In the genomic region with DNA sequence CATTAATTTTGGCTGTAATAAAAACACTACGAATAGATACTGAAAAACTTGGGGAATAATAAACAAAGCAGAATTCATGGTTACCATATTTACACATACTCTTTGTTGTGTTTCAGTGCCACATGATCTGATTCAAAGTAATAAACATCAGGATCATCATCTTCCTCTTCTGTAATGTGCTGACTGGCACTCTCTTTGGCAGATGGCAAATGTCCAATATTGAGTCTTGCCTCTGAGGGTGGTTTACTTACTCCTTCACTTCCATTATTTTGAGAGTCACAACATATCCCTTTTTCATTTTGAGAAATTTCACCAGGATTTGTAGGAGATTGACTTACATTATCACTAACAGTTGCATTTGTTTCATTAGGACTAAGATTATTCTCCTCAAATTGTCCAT, we compare ENCODE assay signal across 21 cellular contexts. TPM values are rescaled to one million over a fixed set of nuclear protein-coding genes. Genes with fewer than 3 reads are reported as not detected.
DNase-seq lines count a peak whose midpoint lies in the region; ATAC-seq, FAIRE-seq and TF ChIP-seq lines count a peak whose summit lies in the region.
"Had no signal": no experiment of that assay in that cellular context is flagged by ENCODE, and none has a peak within 500 bp of the region (broad histone marks: within the 10 kb centered on the region; RNA-seq: fewer than 3 reads in every experiment).

No MANE protein-coding gene starts in this region.

- no peaks in the 10 kb centered on the region for H3K79me1 ChIP-seq in neuronal stem cell (ENCODE audit: low read depth, low read length)

- peaks cover 8% of the 10 kb centered on the region for H3K4me1 Mint-ChIP-seq in HFFc6 (ENCODE audit: low read depth)
- peaks cover 3% of the 10 kb centered on the region for H3K4me1 Mint-ChIP-seq in CD8-positive, alpha-beta T cell (ENCODE audit: low read depth)

- H2AFZ ChIP-seq in keratinocyte (ENCODE audit: control insufficient read depth, low read length) (no peak overlapping the region), neuronal stem cell (ENCODE audit: low read length) (no peak overlapping the region)

- no peak overlapping the region for H3K4me3 ChIP-seq in keratinocyte (ENCODE audit: control insufficient read depth in 2 of 3, extremely low read depth in 1 of 3, insufficient read depth in 2 of 3, low read depth in 1 of 3, low read length in 3 of 3)
- H3K4me3 ChIP-seq in neuronal stem cell (ENCODE audit: low read length in 2 of 2): no peak overlapping the region
- no peak overlapping the region for H3K4me3 ChIP-seq in CD8-positive, alpha-beta T cell (ENCODE audit: low read depth, low read length)
- H3K4me3 ChIP-seq: BLaER1 treated with 17β-estradiol and CSF1 and Interleukin-3, amounts not matched to agents 10 nM and 100 nM; MG63; SJCRH30 had no signal

- H3K36me3 ChIP-seq in keratinocyte (ENCODE audit: control insufficient read depth in 2 of 2, extremely low read depth in 1 of 2, insufficient read depth in 2 of 2, low read length in 2 of 2) (peaks cover 9 to 16% of the 10 kb centered on the region in 2 experiments), neuronal stem cell (replicated peaks in 1 of 2; ENCODE audit: control insufficient read depth in 2 of 2, insufficient read depth in 2 of 2, low read length in 2 of 2) (peaks cover 10 to 91% of the 10 kb centered on the region in 2 donors)
- peaks cover 18% of the 10 kb centered on the region for H3K36me3 ChIP-seq in CD8-positive, alpha-beta T cell (ENCODE audit: insufficient read depth, low read length)

- H3K9me1 ChIP-seq in keratinocyte (ENCODE audit: control insufficient read depth, extremely low read depth, insufficient read depth, low read length): no peaks in the 10 kb centered on the region

- no peaks in the 10 kb centered on the region for H3K9me3 ChIP-seq in keratinocyte (ENCODE audit: control insufficient read depth, low read depth, low read length)
- H3K9me3 ChIP-seq in neuronal stem cell (replicated peaks in 1 of 2; ENCODE audit: control insufficient read depth in 2 of 2, insufficient read depth in 1 of 2, low read depth in 1 of 2, low read length in 2 of 2): peaks cover 0 to 2% of the 10 kb centered on the region in 2 donors
- H3K9me3 ChIP-seq in CD8-positive, alpha-beta T cell (ENCODE audit: low read length): no peaks in the 10 kb centered on the region
- H3K9me3 ChIP-seq: BLaER1 treated with 17β-estradiol and CSF1 and Interleukin-3, amounts not matched to agents 10 nM and 100 nM; MG63; SJCRH30 had no signal

- CTCF ChIA-PET in CD8-positive, alpha-beta T cell (lab: Charles Lee): no interaction called here

- H3K14ac ChIP-seq in neuronal stem cell (ENCODE audit: low read length): no peak overlapping the region

- dilution Hi-C loops in keratinocyte (cut with MboI; ENCODE audit: extremely low pct_ligation_motif_present, low sequenced_read_pairs): no loop called here

- H4K91ac ChIP-seq in neuronal stem cell (ENCODE audit: low read depth, low read length, poor library complexity): no peak overlapping the region

- no peaks in the 10 kb centered on the region for H3K27me3 ChIP-seq in keratinocyte (ENCODE audit: control insufficient read depth, extremely low read depth, insufficient read depth, low read length)
- H3K27me3 ChIP-seq in neuronal stem cell (ENCODE audit: control insufficient read depth in 3 of 3, insufficient read depth in 3 of 3, low read depth in 1 of 3, low read length in 3 of 3): no peaks in the 10 kb centered on the region
- no peaks in the 10 kb centered on the region for H3K27me3 ChIP-seq in CD8-positive, alpha-beta T cell (ENCODE audit: insufficient read depth, low read length)
- H3K27me3 ChIP-seq: BLaER1 treated with 17β-estradiol and CSF1 and Interleukin-3, amounts not matched to agents 10 nM and 100 nM; MG63; SJCRH30 had no signal

- H3K9me3 Mint-ChIP-seq in HFFc6: no peaks in the 10 kb centered on the region
- no peaks in the 10 kb centered on the region for H3K9me3 Mint-ChIP-seq in CD8-positive, alpha-beta T cell
- H3K9me3 Mint-ChIP-seq: CD8-positive, alpha-beta memory T cell had no signal

- DNase-seq in HFFc6 (no peak), caudate nucleus (lab: John Stamatoyannopoulos, UW) (no peak), keratinocyte (ENCODE audit: low read depth, low spot score) (no peak), sciatic nerve (ENCODE audit: low spot score) (no peak), neuronal stem cell (ENCODE audit: low spot score) (no peak), EL (no peak)
- DNase-seq in CD8-positive, alpha-beta T cell: no peak
- DNase-seq: CD8-positive, alpha-beta memory T cell; GDM1; MG63; NCI-H1417; NCI-H1694 treated with DMSO at 0.1 percent for 48 hours; NCI-H2081 treated with DMSO at 0.1 percent for 48 hours; NCI-H2171 treated with DMSO at 0.1 percent for 48 hours; NCI-H524 treated with DMSO at 0.1 percent for 48 hours; NCI-H82; SJCRH30 had no signal

- H3K27ac ChIP-seq in caudate nucleus (ENCODE audit: low read depth, low read length): peak overlapping the region; percentile 4
- no peak overlapping the region for H3K27ac ChIP-seq in keratinocyte (ENCODE audit: control insufficient read depth, insufficient read depth, low read length)
- no peak overlapping the region for H3K27ac ChIP-seq in neuronal stem cell (replicated peaks; ENCODE audit: low read length)
- H3K27ac ChIP-seq in CD8-positive, alpha-beta T cell (ENCODE audit: low read depth, low read length): no peak overlapping the region
- H3K27ac ChIP-seq: SJCRH30 had no signal

- no peaks in the 10 kb centered on the region for H3K4me1 ChIP-seq in keratinocyte (ENCODE audit: control insufficient read depth, extremely low read depth, insufficient read depth, low read length)
- no peaks in the 10 kb centered on the region for H3K4me1 ChIP-seq in neuronal stem cell (ENCODE audit: control insufficient read depth in 2 of 2, insufficient read depth in 1 of 2, low read depth in 1 of 2, low read length in 2 of 2)
- no peaks in the 10 kb centered on the region for H3K4me1 ChIP-seq in CD8-positive, alpha-beta T cell (ENCODE audit: insufficient read depth, low read length)

- peak overlapping the region; percentile 18; the same call in 1 of the 2 replicates for H3K27ac Mint-ChIP-seq in HFFc6
- no peak overlapping the region for H3K27ac Mint-ChIP-seq in CD8-positive, alpha-beta T cell

- H3K27me3 Mint-ChIP-seq in HFFc6 (ENCODE audit: insufficient read depth): no peaks in the 10 kb centered on the region
- H3K27me3 Mint-ChIP-seq in CD8-positive, alpha-beta T cell (ENCODE audit: low read depth): no peaks in the 10 kb centered on the region
- H3K27me3 Mint-ChIP-seq: CD8-positive, alpha-beta memory T cell had no signal

- H2BK120ac ChIP-seq in neuronal stem cell (ENCODE audit: low read depth, low read length): no peak overlapping the region

- H4K20me1 ChIP-seq in keratinocyte (ENCODE audit: control insufficient read depth, extremely low read depth, insufficient read depth, low read length): no peaks in the 10 kb centered on the region

- no peak overlapping the region for H2BK15ac ChIP-seq in neuronal stem cell (ENCODE audit: low read length)

- no peak overlapping the region for H2AK5ac ChIP-seq in neuronal stem cell (ENCODE audit: low read depth, low read length)

- H3K23ac ChIP-seq in neuronal stem cell (ENCODE audit: low read depth, low read length, poor library complexity): no peak overlapping the region

- intact Hi-C loops in sciatic nerve (cut with DNase I): no loop called here
- intact Hi-C loops in CD8-positive, alpha-beta T cell (cut with DNase I, micrococcal nuclease): no loop called here

- WGBS in neuronal stem cell (ENCODE audit: extremely low coverage in 2 of 2, insufficient read length in 2 of 2, insufficient replicate concordance in 1 of 2), 2 donors: no CpG with 5 or more reads among the region's 1 CpG

- no peak for TF ChIP-seq CTCF in HFFc6 (IDR thresholded peaks at IDR 0.05)
- no peak for TF ChIP-seq CTCF in keratinocyte (optimal IDR thresholded peaks at IDR 0.05 in 1 of 3, IDR thresholded peaks at IDR 0.05 in 1 of 3, conservative IDR thresholded peaks at IDR 0.05 in 1 of 3; ENCODE audit: extremely low read depth in 1 of 3, insufficient read depth in 2 of 3, low read length in 3 of 3)
- no peak for TF ChIP-seq CTCF in CD8-positive, alpha-beta T cell (IDR thresholded peaks at IDR 0.05)

- POLR2A ChIA-PET in CD8-positive, alpha-beta T cell (lab: Charles Lee): no interaction called here

- no peak overlapping the region for H3K9ac ChIP-seq in keratinocyte (ENCODE audit: control insufficient read depth, extremely low read depth, insufficient read depth, low read length)
- H3K9ac ChIP-seq in neuronal stem cell (ENCODE audit: low read depth, low read length, poor library complexity): no peak overlapping the region
- H3K9ac ChIP-seq: BLaER1 treated with 17β-estradiol and CSF1 and Interleukin-3, amounts not matched to agents 10 nM and 100 nM had no signal

- no peak overlapping the region for H2BK5ac ChIP-seq in neuronal stem cell (ENCODE audit: low read length)

- ATAC-seq in sciatic nerve (peak; percentile 34), HG03432 (IDR thresholded peaks at IDR 0.05; ENCODE audit: unreplicated experiment) (no peak)
- ATAC-seq in CD8-positive, alpha-beta T cell: no peak
- ATAC-seq: Panc1 had no signal

- FAIRE-seq in keratinocyte (lab: Jason Lieb, UNC): peak; percentile 5
- FAIRE-seq: H1 had no signal

- H3K18ac ChIP-seq in neuronal stem cell (ENCODE audit: low read length): no peak overlapping the region

- H3K79me2 ChIP-seq in keratinocyte (ENCODE audit: control insufficient read depth, insufficient read depth, low read length): peaks cover 2% of the 10 kb centered on the region

- no peak overlapping the region for H3K4me3 Mint-ChIP-seq in HFFc6
- no peak overlapping the region for H3K4me3 Mint-ChIP-seq in CD8-positive, alpha-beta T cell
- H3K4me3 Mint-ChIP-seq: CD8-positive, alpha-beta memory T cell had no signal

- H3K4ac ChIP-seq in neuronal stem cell (ENCODE audit: low read length): no peak overlapping the region

- H3K4me2 ChIP-seq in keratinocyte (ENCODE audit: control insufficient read depth, extremely low read depth, insufficient read depth, low read depth, low read length): no peak overlapping the region
- H3K4me2 ChIP-seq in neuronal stem cell (ENCODE audit: insufficient read depth, low read length, poor library complexity, severe bottlenecking): no peak overlapping the region

- no peak overlapping the region for H4K8ac ChIP-seq in neuronal stem cell (ENCODE audit: low read depth, low read length)

- H2BK12ac ChIP-seq in neuronal stem cell (ENCODE audit: low read length): no peak overlapping the region

- peaks cover 40% of the 10 kb centered on the region for H3K36me3 Mint-ChIP-seq in HFFc6 (ENCODE audit: low read depth)
- peaks cover 66% of the 10 kb centered on the region for H3K36me3 Mint-ChIP-seq in CD8-positive, alpha-beta T cell

RNA-seq across cellular contexts. Expression of a gene that starts 50.7 kb away (rescaled TPM):
- 10 to 100 TPM; 41.8 to 47.8 (median 46.0) TPM for total RNA-seq in HFFc6 (2021; fragmentation: NEBNext Ultra II Directional; extraction: Animal tissue kit (Norgen Biotek cat#: 25700))
- polyA plus RNA-seq in keratinocyte: 19.0 to 30.6 TPM (median 21.3 TPM) in 3 replicates
- polyA plus RNA-seq in keratinocyte (2011; ENCODE audit: low read depth): 35.5 TPM
- 13.2 and 25.2 TPM in 2 replicates for polyA plus RNA-seq in keratinocyte (2011; cell fraction: cytosol; rRNA removed)
- 24.3 and 30.0 TPM in 2 replicates for polyA plus RNA-seq in keratinocyte (2011; cell fraction: nucleus; rRNA removed)
- 15.5 and 21.7 TPM in 2 replicates for polyA plus RNA-seq in keratinocyte (2012; ENCODE audit: low replicate concordance)
- 7.7 to 53.2 TPM (median 20.2 TPM) in 3 replicates for polyA minus RNA-seq in keratinocyte
- polyA minus RNA-seq in keratinocyte (2011; cell fraction: cytosol; rRNA and poly(A)+ RNA removed): 33.0 TPM
- polyA minus RNA-seq in keratinocyte (2011; cell fraction: nucleus; rRNA and poly(A)+ RNA removed): 37.9 and 82.5 TPM in 2 replicates
- total RNA-seq in sciatic nerve: 65.7 TPM
- 27.6 TPM for polyA plus RNA-seq in neuronal stem cell (2013, experiment 1 of 2)
- polyA plus RNA-seq in neuronal stem cell (2013, experiment 2 of 2): 28.6 TPM
- 10 to 100 TPM; 32.6 to 36.5 TPM for total RNA-seq in CD8-positive, alpha-beta T cell
